1 cellular context compared by ENCODE assay signal in the genomic region with DNA sequence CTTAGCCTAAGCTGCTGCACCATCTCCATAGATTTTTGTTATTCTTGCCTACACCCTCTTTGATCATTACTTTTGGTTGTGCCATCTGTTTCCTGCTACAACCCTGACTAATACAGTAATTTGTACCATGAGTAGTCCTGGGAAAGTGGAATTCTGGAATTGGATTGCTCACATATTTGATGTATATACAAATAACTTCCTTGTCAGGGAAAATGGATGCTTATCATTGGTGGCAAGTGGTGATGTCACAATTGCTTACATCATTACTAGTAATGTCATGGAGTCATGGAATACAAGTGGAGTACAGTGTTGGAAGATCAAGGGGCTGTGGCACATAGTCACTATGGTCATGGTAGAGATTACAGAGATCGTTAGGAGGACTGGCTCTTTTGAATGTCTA.
TF ChIP-seq lines count a peak whose summit lies in the region.

No MANE protein-coding gene starts in this region.

TF ChIP-seq in IMR-90, 13 proteins besides CTCF, POLR2A, EP300 and RAD21:
- TF ChIP-seq, protein P1, sequence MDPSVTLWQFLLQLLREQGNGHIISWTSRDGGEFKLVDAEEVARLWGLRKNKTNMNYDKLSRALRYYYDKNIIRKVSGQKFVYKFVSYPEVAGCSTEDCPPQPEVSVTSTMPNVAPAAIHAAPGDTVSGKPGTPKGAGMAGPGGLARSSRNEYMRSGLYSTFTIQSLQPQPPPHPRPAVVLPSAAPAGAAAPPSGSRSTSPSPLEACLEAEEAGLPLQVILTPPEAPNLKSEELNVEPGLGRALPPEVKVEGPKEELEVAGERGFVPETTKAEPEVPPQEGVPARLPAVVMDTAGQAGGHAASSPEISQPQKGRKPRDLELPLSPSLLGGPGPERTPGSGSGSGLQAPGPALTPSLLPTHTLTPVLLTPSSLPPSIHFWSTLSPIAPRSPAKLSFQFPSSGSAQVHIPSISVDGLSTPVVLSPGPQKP (IDR thresholded peaks at IDR 0.05; ENCODE audit: borderline replicate concordance, low read depth, low read length), result no peak
- peak; percentile 39; the same call in 1 of the 2 replicates for TF ChIP-seq CEBPB (IDR thresholded peaks at IDR 0.05; ENCODE audit: low read depth, low read length)
